ENCODE assay signal across 11 cellular contexts in genomic region chr2:120005834-120006521, GRCh38. TPM values are rescaled to one million over a fixed set of nuclear protein-coding genes. Genes with fewer than 3 reads are reported as not detected.
DNase-seq lines count a peak whose midpoint lies in the region; ATAC-seq, FAIRE-seq and TF ChIP-seq lines count a peak whose summit lies in the region.
"Had no signal": no experiment of that assay in that cellular context is flagged by ENCODE, and none has a peak within 500 bp of the region (broad histone marks: within the 10 kb centered on the region; RNA-seq: fewer than 3 reads in every experiment).

No MANE protein-coding gene starts in this region.

- DNase-seq in CD1c-positive myeloid dendritic cell (ENCODE audit: extremely low spot score): peak; percentile 27
- peak; percentile 43 for DNase-seq in M059J (ENCODE audit: low read depth)
- DNase-seq in vagina (ENCODE audit: extremely low spot score in 2 of 2): no peak
- DNase-seq in H54 (ENCODE audit: insufficient read length, low spot score): no peak
- DNase-seq in dermis blood vessel endothelial cell: no peak
- DNase-seq in tibial artery: no peak
- DNase-seq: activated naive CD4-positive, alpha-beta T cell treated with anti-CD3 and anti-CD28 coated beads for 36 hours; immature natural killer cell; posterior cingulate gyrus had no signal

- no peak for TF ChIP-seq CTCF in vagina (IDR thresholded peaks at IDR 0.05)
- TF ChIP-seq CTCF in tibial artery (IDR thresholded peaks at IDR 0.05): no peak

- peak; percentile 87 for ATAC-seq in GM19328 (IDR thresholded peaks at IDR 0.05; ENCODE audit: unreplicated experiment)
- ATAC-seq in HG02885 (IDR thresholded peaks at IDR 0.05; ENCODE audit: poor library complexity, unreplicated experiment): peak; percentile 87

- H3K27ac ChIP-seq in vagina (no peak overlapping the region), tibial artery (no peak overlapping the region)

- no peaks in the 10 kb centered on the region for H3K9me3 ChIP-seq in vagina
- H3K9me3 ChIP-seq in tibial artery: no peaks in the 10 kb centered on the region

- no peak for TF ChIP-seq POLR2A in vagina (IDR thresholded peaks at IDR 0.05)
- no peak for TF ChIP-seq POLR2A in H54 (IDR thresholded peaks at IDR 0.05; ENCODE audit: low read depth, low read length)

- H3K27me3 ChIP-seq in vagina (no peaks in the 10 kb centered on the region), tibial artery (no peaks in the 10 kb centered on the region)

- H3K36me3 ChIP-seq in vagina (no peaks in the 10 kb centered on the region), tibial artery (no peaks in the 10 kb centered on the region)

- intact Hi-C loops in vagina (cut with DNase I) (no loop called here), tibial artery (cut with DNase I; ENCODE audit: low total_unique reads) (no loop called here)

- H3K4me3 ChIP-seq in vagina: no peak overlapping the region
- no peak overlapping the region for H3K4me3 ChIP-seq in tibial artery

- H3K4me1 ChIP-seq in vagina: no peaks in the 10 kb centered on the region
- H3K4me1 ChIP-seq in tibial artery: no peaks in the 10 kb centered on the region

- FAIRE-seq in H54 (lab: Jason Lieb, UNC): no peak

RNA-seq across cellular contexts. Expression of gene EPB41L5, which starts 6.9 kb away (rescaled TPM):
- 5.8 and 15.4 TPM in 2 replicates for total RNA-seq in M059J (2014; rRNA removed; shearing (Covaris generic))
- total RNA-seq in vagina: 37.6 TPM
- total RNA-seq in dermis blood vessel endothelial cell: 30.2 and 30.8 TPM in 2 replicates

Comparison
In these comparisons a context has a peak if more than half of its experiments do, and no peak if none do; other contexts are left out.
1. DNase-seq: peak in CD1c-positive myeloid dendritic cell (single experiment) and M059J (single experiment); none in vagina (0 of 2), H54 (single experiment), dermis blood vessel endothelial cell (single experiment) and tibial artery (0 of 2).